23 cellular contexts compared by ENCODE assay signal in the genomic region with DNA sequence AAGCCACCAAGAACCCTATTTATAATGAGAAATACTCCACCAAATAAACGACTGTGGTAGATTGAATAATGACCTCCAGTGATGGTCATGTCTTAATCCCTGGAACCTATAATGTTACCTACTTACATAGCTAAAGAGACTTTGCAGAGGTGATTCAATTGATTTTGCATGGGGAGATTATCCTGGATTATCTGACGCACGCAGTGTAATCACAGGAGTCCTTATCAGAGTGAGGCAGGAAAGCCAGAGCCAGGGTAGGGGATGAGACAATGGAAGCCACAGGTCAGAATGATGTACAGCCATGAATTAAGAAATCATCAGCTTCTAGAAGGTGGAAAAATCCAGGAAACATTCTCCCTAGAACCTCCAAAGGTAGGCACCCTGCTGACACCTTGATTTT.
"Had no signal": no experiment of that assay in that cellular context is flagged by ENCODE, and none has a peak within 500 bp of the region (broad histone marks: within the 10 kb centered on the region; RNA-seq: fewer than 3 reads in every experiment).

No MANE protein-coding gene starts in this region.

- H3K4me1 Mint-ChIP-seq: mesothelial cell of epicardium, naive B cell had no signal

- DNase-seq: colonic mucosa; cortex of kidney; effector CD8-positive, alpha-beta T cell; effector memory CD8-positive, alpha-beta T cell; endodermal cell; erythroblast; esophagus squamous epithelium; foreskin fibroblast; foreskin melanocyte; gastrocnemius medialis; glutamatergic neuron; head of caudate nucleus; heart right ventricle; hippocampal formation; left cardiac atrium; left lung; left ventricle myocardium superior; lower lobe of right lung; mucosa of descending colon; naive B cell; naive thymus-derived CD8-positive, alpha-beta T cell had no signal

- H3K27ac Mint-ChIP-seq: dendritic cell treated with granulocyte-macrophage colony-stimulating factor and Interleukin-4, amounts not matched to agents 40 ng/mL and 50 ng/mL, for 4 days; effector memory CD8-positive, alpha-beta T cell; endodermal cell; mesothelial cell of epicardium; naive B cell; naive thymus-derived CD8-positive, alpha-beta T cell had no signal

- H3K27me3 Mint-ChIP-seq: dendritic cell treated with granulocyte-macrophage colony-stimulating factor and Interleukin-4, amounts not matched to agents 40 ng/mL and 50 ng/mL, for 4 days had no signal

- H3K36me3 Mint-ChIP-seq: mesothelial cell of epicardium; naive B cell; naive thymus-derived CD8-positive, alpha-beta T cell had no signal

- H3K4me3 ChIP-seq: colonic mucosa, esophagus squamous epithelium, gastrocnemius medialis, heart right ventricle, left lung, lower lobe of right lung, mucosa of descending colon had no signal

- H3K4me1 ChIP-seq: colonic mucosa, esophagus squamous epithelium, gastrocnemius medialis, heart right ventricle, left lung, lower lobe of right lung had no signal

- H3K9me3 ChIP-seq: colonic mucosa, esophagus squamous epithelium, gastrocnemius medialis, left lung, lower lobe of right lung, mucosa of descending colon had no signal

- H3K36me3 ChIP-seq: colonic mucosa, esophagus squamous epithelium, gastrocnemius medialis, heart right ventricle, left lung, lower lobe of right lung had no signal

- H3K9me3 Mint-ChIP-seq: effector memory CD8-positive, alpha-beta T cell; endodermal cell; mesothelial cell of epicardium; naive B cell had no signal

- H3K27ac ChIP-seq: colonic mucosa, esophagus squamous epithelium, gastrocnemius medialis, heart right ventricle, left lung, lower lobe of right lung had no signal

- H3K4me3 Mint-ChIP-seq: dendritic cell treated with granulocyte-macrophage colony-stimulating factor and Interleukin-4, amounts not matched to agents 40 ng/mL and 50 ng/mL, for 4 days; effector memory CD8-positive, alpha-beta T cell; endodermal cell; mesothelial cell of epicardium; naive B cell; naive thymus-derived CD8-positive, alpha-beta T cell had no signal

- ATAC-seq: effector memory CD8-positive, alpha-beta T cell; gastrocnemius medialis; heart right ventricle; left cardiac atrium; left lung; left ventricle myocardium superior; lower lobe of right lung; naive thymus-derived CD8-positive, alpha-beta T cell had no signal

- H3K27me3 ChIP-seq: colonic mucosa, gastrocnemius medialis, left lung had no signal
